Comparison of ENCODE assay signal across 1 cellular context in genomic region chr11:116772443-116773202, GRCh38.
TF ChIP-seq lines count a peak whose summit lies in the region.

TSS of gene BUD13 (minus strand) at chr11:116772987. CDS start at chr11:116772964, 23 bp downstream.

TF ChIP-seq in HCT116, 20 proteins besides CTCF, POLR2A, EP300 and RAD21 (continued from another document):
- no peak for TF ChIP-seq EZH2 (IDR thresholded peaks at IDR 0.05)
- no peak for TF ChIP-seq ZNF274 (IDR thresholded peaks at IDR 0.05; ENCODE audit: low read depth, low read length)
- TF ChIP-seq TCF7L2 (IDR thresholded peaks at IDR 0.05; ENCODE audit: borderline replicate concordance, extremely low read depth, insufficient read depth, insufficient read length) = peak; percentile 50
- TF ChIP-seq JUND (IDR thresholded peaks at IDR 0.05) = no peak; the same call in 1 of the 2 replicates
TF ChIP-seq in HCT116: peak in this region for 11.
